8 cellular contexts compared by ENCODE assay signal in the genomic region with DNA sequence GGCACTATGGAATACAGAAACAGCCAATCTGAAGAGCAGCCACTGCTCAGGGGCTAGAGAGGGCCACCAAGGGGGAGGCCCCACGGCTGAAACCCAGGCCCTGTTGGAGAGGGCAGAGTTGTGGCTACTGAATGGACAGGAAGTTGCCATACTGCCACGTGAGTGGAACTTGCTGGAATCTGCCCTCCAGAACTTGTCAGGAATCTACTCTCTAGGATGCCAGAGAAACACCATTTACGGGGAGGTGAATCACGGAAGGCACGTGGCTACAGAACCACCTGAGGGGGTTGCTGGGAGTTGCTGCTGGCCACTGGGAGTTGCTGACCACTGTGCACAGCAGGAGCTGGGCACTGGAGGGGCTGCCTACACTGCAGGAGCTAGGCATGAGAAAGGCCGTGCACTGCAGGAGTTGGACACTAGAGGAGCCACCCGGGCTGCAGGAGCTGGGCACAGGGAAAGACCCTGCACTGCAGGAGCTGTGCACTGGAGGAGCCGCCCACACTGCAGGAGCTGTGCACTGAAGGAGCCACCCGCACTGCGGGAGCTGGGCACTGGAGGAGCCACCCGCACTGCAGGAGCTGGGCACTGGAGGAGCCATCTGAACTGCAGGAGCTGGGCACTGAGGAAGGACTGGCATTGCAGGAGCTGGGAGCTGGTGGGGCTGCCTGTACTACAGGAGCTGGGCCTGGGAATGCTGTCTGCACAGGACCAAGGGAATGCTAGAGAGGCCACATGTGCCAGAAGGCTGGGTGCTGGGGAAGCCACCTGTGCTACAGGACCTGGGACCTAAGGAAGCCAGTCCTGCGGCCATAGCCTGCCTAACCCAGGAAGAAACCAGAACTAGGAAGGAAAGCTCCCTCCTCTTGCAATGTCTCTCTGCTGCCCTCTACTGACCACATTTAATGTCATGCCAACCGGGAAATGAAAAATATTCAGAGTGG.
DNase-seq lines count a peak whose midpoint lies in the region; ATAC-seq and TF ChIP-seq lines count a peak whose summit lies in the region.

No MANE protein-coding gene starts in this region.

- H3K27me3 Mint-ChIP-seq in CD4-positive, alpha-beta T cell, result peaks cover 36% of the 10 kb centered on the region
- peaks cover 2% of the 10 kb centered on the region for H3K27me3 Mint-ChIP-seq in endothelial cell (ENCODE audit: unreplicated experiment)
- H3K27me3 Mint-ChIP-seq in stimulated activated naive B cell treated with anti-CD40 and anti-IgM and Interleukin-4, amounts not matched to agents 10 μg/mL and 1 μg/mL and 100 μg/mL, for 72 hours, result peaks cover 42 to 72% of the 10 kb centered on the region in 2 donors

- H3K9me2 ChIP-seq in HCT116 (ENCODE audit: insufficient read depth), result no peaks in the 10 kb centered on the region

- H3K4me2 ChIP-seq in HCT116 (ENCODE audit: low read length), result peak overlapping the region; percentile 62

- peaks cover 0 to 11% of the 10 kb centered on the region in 2 experiments; a peak in 3 of 4 replicates for H3K4me1 ChIP-seq in HCT116 (ENCODE audit: control insufficient read depth in 1 of 2, insufficient read depth in 2 of 2, low read length in 2 of 2)

- H3K4me3 ChIP-seq in HCT116 (replicated peaks in 1 of 2; ENCODE audit: low read depth in 1 of 2, low read length in 2 of 2), result peak overlapping the region in 1 of 2 experiments; percentile 22; a peak in 2 of 4 replicates

- no peaks in the 10 kb centered on the region for H4K20me1 ChIP-seq in HCT116 (ENCODE audit: insufficient read depth)

- H3K9me3 ChIP-seq in CD4-positive, alpha-beta T cell (ENCODE audit: control insufficient read depth, low read length), result no peaks in the 10 kb centered on the region
- H3K9me3 ChIP-seq in HCT116 (ENCODE audit: control insufficient read depth in 1 of 2, insufficient read depth in 1 of 2, low read depth in 1 of 2, low read length in 2 of 2), result no peaks in the 10 kb centered on the region

- peaks cover 11% of the 10 kb centered on the region for H3K27me3 ChIP-seq in CD4-positive, alpha-beta T cell (ENCODE audit: control insufficient read depth, insufficient read depth, low read length)
- 0 out of 2 replicates have a peak, but pooled peaks cover 3% of the 10 kb centered on the region for H3K27me3 ChIP-seq in HCT116 (ENCODE audit: insufficient read depth, low read length)

- intact Hi-C loops in CD4-positive, alpha-beta T cell (cut with DNase I, micrococcal nuclease), result loop anchor here (1.0 to 10.0 kb wide), 2 partner anchors 325 to 1144 kb away; a partner anchor contains a TSS
- intact Hi-C loops in HCT116 (cut with micrococcal nuclease), result loop anchor here (5.0 kb wide), 1 partner anchor 1003 kb away; no protein-coding TSS in a partner anchor

- no peaks in the 10 kb centered on the region for H3K36me3 Mint-ChIP-seq in CD4-positive, alpha-beta T cell (ENCODE audit: low read depth)
- no peaks in the 10 kb centered on the region for H3K36me3 Mint-ChIP-seq in endothelial cell (ENCODE audit: low read depth, unreplicated experiment)
- no peaks in the 10 kb centered on the region for H3K36me3 Mint-ChIP-seq in stimulated activated naive B cell treated with anti-CD40 and anti-IgM and Interleukin-4, amounts not matched to agents 10 μg/mL and 1 μg/mL and 100 μg/mL, for 72 hours

- ATAC-seq in CD4-positive, alpha-beta T cell (ENCODE audit: poor library complexity), result peak; percentile 48
- ATAC-seq in HCT116 (peak; percentile 95), HG02610 (IDR thresholded peaks at IDR 0.05; ENCODE audit: unreplicated experiment) (no peak)
- ATAC-seq in stimulated activated naive B cell treated with anti-CD40 and anti-IgM and Interleukin-4, amounts not matched to agents 10 μg/mL and 1 μg/mL and 100 μg/mL, for 72 hours (replicated peaks), result peak; percentile 61 to 62

- peak in 9 of 10 experiments; percentile 10 to 37 (median 29) for DNase-seq in CD4-positive, alpha-beta T cell
- DNase-seq in HCT116 (ENCODE audit: low read depth, low spot score), result peak; percentile 60
- DNase-seq in NCI-H510A (lab: John Stamatoyannopoulos, UW), result peak; percentile 43
- DNase-seq in activated CD4-positive, alpha-beta T cell treated with anti-CD3 and anti-CD28 coated beads, Interleukin-2, amount 50 U/mL, for 48 hours, result peak; percentile 20 to 43
- DNase-seq in endothelial cell (ENCODE audit: low spot score), result peak; percentile 66
- DNase-seq in medulla oblongata (ENCODE audit: extremely low spot score), result peak; percentile 89
- peak; percentile 34 for DNase-seq in stimulated activated naive B cell treated with anti-CD40 and anti-IgM and Interleukin-4, amounts not matched to agents 10 μg/mL and 1 μg/mL and 100 μg/mL, for 72 hours

- H3K9ac ChIP-seq in HCT116 (ENCODE audit: low read length), result no peak overlapping the region

- no peak overlapping the region for H3K27ac Mint-ChIP-seq in CD4-positive, alpha-beta T cell
- H3K27ac Mint-ChIP-seq in endothelial cell (ENCODE audit: unreplicated experiment), result no peak overlapping the region
- H3K27ac Mint-ChIP-seq in stimulated activated naive B cell treated with anti-CD40 and anti-IgM and Interleukin-4, amounts not matched to agents 10 μg/mL and 1 μg/mL and 100 μg/mL, for 72 hours, result no peak overlapping the region

- H3K27ac ChIP-seq in CD4-positive, alpha-beta T cell (ENCODE audit: low read depth, low read length), result no peak overlapping the region
- H3K27ac ChIP-seq in HCT116 (ENCODE audit: low read depth, low read length), result no peak overlapping the region; the same call in 1 of the 2 replicates

- TF ChIP-seq RAD21 in HCT116 (IDR thresholded peaks at IDR 0.05; ENCODE audit: low read depth), result peak; percentile 78

- POLR2A ChIA-PET in CD4-positive, alpha-beta T cell (lab: Charles Lee), result interaction anchor here (0.8 to 1.5 kb wide), 2 partner anchors 1143 to 1149 kb away, joined by 4 read pairs; a partner anchor contains a TSS
- POLR2A ChIA-PET in HCT116 (lab: Charles Lee), result interaction anchor here (0.7 to 1.5 kb wide), 4 partner anchors 24 to 46 kb away, joined by 3 to 4 read pairs (median 4); no protein-coding TSS in a partner anchor

- CTCF ChIA-PET in CD4-positive, alpha-beta T cell (lab: Charles Lee), result interaction anchor here (0.7 to 1.7 kb wide), 11 partner anchors 9 to 1146 kb away, joined by 3 to 9 read pairs (median 4); a partner anchor contains a TSS
- CTCF ChIA-PET in HCT116 (lab: Charles Lee), result interaction anchor here (0.6 to 2.9 kb wide), 62 partner anchors 8 to 1048 kb away, joined by 3 to 54 read pairs (median 4); no protein-coding TSS in a partner anchor

- TF ChIP-seq POLR2A in HCT116 (IDR thresholded peaks at IDR 0.05; ENCODE audit: borderline replicate concordance, extremely low read depth, insufficient read depth, insufficient read length), result no peak

- BruUV-seq in HCT116 (replicated peaks; lab: Mats Ljungman, UMichigan), result no TSS peak

- no peaks in the 10 kb centered on the region for H3K4me1 Mint-ChIP-seq in CD4-positive, alpha-beta T cell (ENCODE audit: low read depth)
- H3K4me1 Mint-ChIP-seq in endothelial cell (ENCODE audit: unreplicated experiment), result no peaks in the 10 kb centered on the region
- peaks cover 5 to 11% of the 10 kb centered on the region in 2 donors for H3K4me1 Mint-ChIP-seq in stimulated activated naive B cell treated with anti-CD40 and anti-IgM and Interleukin-4, amounts not matched to agents 10 μg/mL and 1 μg/mL and 100 μg/mL, for 72 hours

- peak; percentile 75 for TF ChIP-seq CTCF in CD4-positive, alpha-beta T cell (IDR thresholded peaks at IDR 0.05)
- TF ChIP-seq CTCF in HCT116 (IDR thresholded peaks at IDR 0.05 in 2 of 3, conservative IDR thresholded peaks at IDR 0.05 in 1 of 3; ENCODE audit: borderline replicate concordance in 1 of 3, insufficient read depth in 1 of 3, low read depth in 2 of 3, low read length in 2 of 3), result peak; percentile 73 to 86 (median 82)
- peak; percentile 83 for TF ChIP-seq CTCF in endothelial cell (IDR thresholded peaks at IDR 0.05; ENCODE audit: unreplicated experiment)

- RAD21 ChIA-PET in HCT116 (lab: Charles Lee; ENCODE audit: low non-redundant PET in 1 of 2, low total read pairs in 2 of 2, uncharacterized antibody in 2 of 2, unreplicated experiment in 2 of 2), result interaction anchor here (0.7 to 1.5 kb wide), 6 partner anchors 26 to 590 kb away, joined by 3 to 8 read pairs (median 3); no protein-coding TSS in a partner anchor

- peak overlapping the region; percentile 66 for H2AFZ ChIP-seq in HCT116 (ENCODE audit: low read depth, low read length, poor library complexity, severe bottlenecking)

- H3K79me2 ChIP-seq in HCT116 (ENCODE audit: insufficient read depth, low read length), result no peaks in the 10 kb centered on the region

- H3K9me3 Mint-ChIP-seq in CD4-positive, alpha-beta T cell, result no peaks in the 10 kb centered on the region
- no peaks in the 10 kb centered on the region for H3K9me3 Mint-ChIP-seq in endothelial cell (ENCODE audit: unreplicated experiment)
- H3K9me3 Mint-ChIP-seq in stimulated activated naive B cell treated with anti-CD40 and anti-IgM and Interleukin-4, amounts not matched to agents 10 μg/mL and 1 μg/mL and 100 μg/mL, for 72 hours, result no peaks in the 10 kb centered on the region

- no peak overlapping the region for H3K4me3 Mint-ChIP-seq in CD4-positive, alpha-beta T cell
- H3K4me3 Mint-ChIP-seq in endothelial cell (ENCODE audit: unreplicated experiment), result no peak overlapping the region
- H3K4me3 Mint-ChIP-seq in stimulated activated naive B cell treated with anti-CD40 and anti-IgM and Interleukin-4, amounts not matched to agents 10 μg/mL and 1 μg/mL and 100 μg/mL, for 72 hours, result no peak overlapping the region

- H3K36me3 ChIP-seq in HCT116 (ENCODE audit: control insufficient read depth in 1 of 2, insufficient read depth in 2 of 2, low read length in 2 of 2), result no peaks in the 10 kb centered on the region

TF ChIP-seq in HCT116, 20 proteins besides CTCF, POLR2A, EP300 and RAD21:
- TF ChIP-seq YY1 (IDR thresholded peaks at IDR 0.05; ENCODE audit: extremely low read depth, insufficient replicate concordance, low read depth, low read length), result peak; percentile 60
- no peak for TF ChIP-seq SIN3A (IDR thresholded peaks at IDR 0.05; ENCODE audit: low read depth)

Comparison
In these comparisons a context has a peak if more than half of its experiments do, and no peak if none do; other contexts are left out.
1. DNase-seq: peak in every context shown above with its lines; median percentile 89 in medulla oblongata; 66 in endothelial cell; 60 in HCT116; 43 in NCI-H510A; 34 in stimulated activated naive B cell treated with anti-CD40 and anti-IgM and Interleukin-4, amounts not matched to agents 10 μg/mL and 1 μg/mL and 100 μg/mL, for 72 hours; 32 in activated CD4-positive, alpha-beta T cell treated with anti-CD3 and anti-CD28 coated beads, Interleukin-2, amount 50 U/mL, for 48 hours; 29 in CD4-positive, alpha-beta T cell.